ENCODE assay signal across 22 cellular contexts in genomic region chr18:79457652-79458051, GRCh38.
DNase-seq lines count a peak whose midpoint lies in the region; ATAC-seq and TF ChIP-seq lines count a peak whose summit lies in the region.
"Had no signal": no experiment of that assay in that cellular context is flagged by ENCODE, and none has a peak within 500 bp of the region (broad histone marks: within the 10 kb centered on the region; RNA-seq: fewer than 3 reads in every experiment).

No MANE protein-coding gene starts in this region.

- H3K27me3 Mint-ChIP-seq in activated naive CD4-positive, alpha-beta T cell treated with anti-CD3 and anti-CD28 coated beads, Interleukin-2, amount 50 U/mL, for 24 hours, result no peaks in the 10 kb centered on the region
- H3K27me3 Mint-ChIP-seq: natural killer cell treated with Interleukin-12 subunit alpha and Interleukin-12 subunit beta and Interleukin-15 and Interleukin-18, amount 100 ng/mL, for 72 hours had no signal

- H3K36me3 ChIP-seq in duodenal mucosa (ENCODE audit: control insufficient read depth in 1 of 2, insufficient read depth in 2 of 2, low read length in 2 of 2) (peaks cover 4 to 13% of the 10 kb centered on the region in 2 donors), mesodermal cell (ENCODE audit: control insufficient read depth, insufficient read depth, low read length) (peaks cover 74% of the 10 kb centered on the region), stomach (peaks cover 4 to 64% (median 41%) of the 10 kb centered on the region in 4 donors), suprapubic skin (peaks cover 42% of the 10 kb centered on the region)
- H3K36me3 ChIP-seq: thyroid gland had no signal

- ATAC-seq in sciatic nerve, result no peak
- ATAC-seq: natural killer cell treated with Interleukin-12 subunit alpha and Interleukin-12 subunit beta and Interleukin-15 and Interleukin-18, amount 100 ng/mL, for 72 hours had no signal

- intact Hi-C loops in stomach (cut with DNase I; ENCODE audit: low total_unique reads), result no loop called here
- intact Hi-C loops in sciatic nerve (cut with DNase I), result no loop called here

- H3K4me3 ChIP-seq in duodenal mucosa (ENCODE audit: low read depth in 1 of 2, low read length in 2 of 2) (no peak overlapping the region), mesodermal cell (ENCODE audit: extremely low read depth, insufficient read depth, low read length, poor library complexity, severe bottlenecking) (no peak overlapping the region), stomach (no peak overlapping the region), suprapubic skin (no peak overlapping the region)
- H3K4me3 ChIP-seq: thyroid gland had no signal

- 96 to 97% methylated on average over 18 of the region's 18 CpGs for WGBS in mesodermal cell (ENCODE audit: insufficient coverage in 2 of 2), 2 experiments
- 90 to 96% (median 92%) methylated on average over 16 to 18 of the region's 18 CpGs for WGBS in stomach, 5 donors
- 88% methylated on average over 16 of the region's 18 CpGs for WGBS in suprapubic skin

- H3K4me1 ChIP-seq in duodenal mucosa (ENCODE audit: control insufficient read depth in 1 of 2, insufficient read depth in 2 of 2, low read length in 2 of 2) (peaks cover 26 to 33% of the 10 kb centered on the region in 2 donors), mesodermal cell (ENCODE audit: control insufficient read depth, insufficient read depth, low read length, poor library complexity, severe bottlenecking) (peaks cover 31% of the 10 kb centered on the region), stomach (peaks cover 6 to 30% (median 17%) of the 10 kb centered on the region in 4 donors), suprapubic skin (peaks cover 18% of the 10 kb centered on the region)
- H3K4me1 ChIP-seq: parathyroid adenoma had no signal

- no peak for DNase-seq in activated naive CD4-positive, alpha-beta T cell treated with anti-CD3 and anti-CD28 coated beads, Interleukin-2, amount 50 U/mL, for 16 hours
- no peak for DNase-seq in stomach
- DNase-seq in suprapubic skin (ENCODE audit: low spot score in 2 of 2), result no peak
- no peak for DNase-seq in sciatic nerve (ENCODE audit: low spot score)
- no peak for DNase-seq in activated CD4-positive, alpha-beta T cell treated with anti-CD3 and anti-CD28 coated beads, Interleukin-2, amount 50 U/mL, for 48 hours
- DNase-seq: activated CD4-positive, alpha-beta T cell treated with anti-CD3 and anti-CD28 coated beads, Interleukin-2, amount 50 U/mL, for 1 hour; activated CD8-positive, alpha-beta memory T cell treated with anti-CD3 and anti-CD28 coated beads, Interleukin-2, amount 50 U/mL, for 48 hours; activated effector memory CD4-positive, alpha-beta T cell treated with Interleukin-2 at 50 U/mL for 16 hours; GF-D8; Karpas-422; NCI-H187; NCI-H69; SK-N-SH; stimulated activated CD4-positive, alpha-beta T cell treated with anti-CD3 and anti-CD28 coated beads, Interleukin-1b, Interleukin-23, amount 100 ng/mL, for 48 hours had no signal

- TF ChIP-seq CTCF in stomach (IDR thresholded peaks at IDR 0.05) (no peak), suprapubic skin (IDR thresholded peaks at IDR 0.05) (no peak)

- H3K27me3 ChIP-seq in duodenal mucosa (ENCODE audit: control insufficient read depth in 1 of 2, insufficient read depth in 2 of 2, low read length in 2 of 2) (no peaks in the 10 kb centered on the region), stomach (no peaks in the 10 kb centered on the region), suprapubic skin (no peaks in the 10 kb centered on the region)
- H3K27me3 ChIP-seq: thyroid gland had no signal

- no peaks in the 10 kb centered on the region for H3K9me3 Mint-ChIP-seq in activated naive CD4-positive, alpha-beta T cell treated with anti-CD3 and anti-CD28 coated beads, Interleukin-2, amount 50 U/mL, for 24 hours
- H3K9me3 Mint-ChIP-seq: mesothelial cell of epicardium; natural killer cell treated with Interleukin-12 subunit alpha and Interleukin-12 subunit beta and Interleukin-15 and Interleukin-18, amount 100 ng/mL, for 72 hours had no signal

- peaks cover 7% of the 10 kb centered on the region for H3K4me1 Mint-ChIP-seq in activated naive CD4-positive, alpha-beta T cell treated with anti-CD3 and anti-CD28 coated beads, Interleukin-2, amount 50 U/mL, for 24 hours

- H3K9ac ChIP-seq in duodenal mucosa (ENCODE audit: low read depth in 1 of 2, low read length in 2 of 2), result peak overlapping the region in 1 of 2 donors; percentile 6
- H3K9ac ChIP-seq: parathyroid adenoma, SK-N-SH had no signal

- peaks cover 1% of the 10 kb centered on the region for H3K36me3 Mint-ChIP-seq in activated naive CD4-positive, alpha-beta T cell treated with anti-CD3 and anti-CD28 coated beads, Interleukin-2, amount 50 U/mL, for 24 hours
- H3K36me3 Mint-ChIP-seq: mesothelial cell of epicardium; natural killer cell treated with Interleukin-12 subunit alpha and Interleukin-12 subunit beta and Interleukin-15 and Interleukin-18, amount 100 ng/mL, for 72 hours had no signal

- no peak for TF ChIP-seq EP300 in stomach (IDR thresholded peaks at IDR 0.05)
- no peak for TF ChIP-seq EP300 in suprapubic skin (IDR thresholded peaks at IDR 0.05)

- H3K4me3 Mint-ChIP-seq in activated naive CD4-positive, alpha-beta T cell treated with anti-CD3 and anti-CD28 coated beads, Interleukin-2, amount 50 U/mL, for 24 hours, result no peak overlapping the region
- H3K4me3 Mint-ChIP-seq: mesothelial cell of epicardium; natural killer cell treated with Interleukin-12 subunit alpha and Interleukin-12 subunit beta and Interleukin-15 and Interleukin-18, amount 100 ng/mL, for 72 hours had no signal

- H3K9me3 ChIP-seq in duodenal mucosa (ENCODE audit: control insufficient read depth in 1 of 2, low read length in 2 of 2) (no peaks in the 10 kb centered on the region), mesodermal cell (ENCODE audit: control insufficient read depth, low read length) (no peaks in the 10 kb centered on the region), stomach (no peaks in the 10 kb centered on the region), suprapubic skin (no peaks in the 10 kb centered on the region)
- H3K9me3 ChIP-seq: SK-N-SH, thyroid gland had no signal

- TF ChIP-seq POLR2A in stomach (IDR thresholded peaks at IDR 0.05) (no peak), suprapubic skin (IDR thresholded peaks at IDR 0.05) (no peak)

- peak overlapping the region; percentile 35 for H3K27ac Mint-ChIP-seq in activated naive CD4-positive, alpha-beta T cell treated with anti-CD3 and anti-CD28 coated beads, Interleukin-2, amount 50 U/mL, for 24 hours
- H3K27ac Mint-ChIP-seq: natural killer cell treated with Interleukin-12 subunit alpha and Interleukin-12 subunit beta and Interleukin-15 and Interleukin-18, amount 100 ng/mL, for 72 hours had no signal

- H3K27ac ChIP-seq in duodenal mucosa (ENCODE audit: low read depth, low read length) (peak overlapping the region; percentile 10), mesodermal cell (ENCODE audit: low read depth, low read length, severe bottlenecking) (peak overlapping the region; percentile 97), stomach (peak overlapping the region in 3 of 5 donors; percentile 62 to 73 (median 65)), suprapubic skin (no peak overlapping the region)
- H3K27ac ChIP-seq: parathyroid adenoma, VCaP had no signal
